21 cellular contexts compared by ENCODE assay signal in genomic region chr12:13371367-13371766, GRCh38.
DNase-seq lines count a peak whose midpoint lies in the region; ATAC-seq, FAIRE-seq and TF ChIP-seq lines count a peak whose summit lies in the region.
"Had no signal": no experiment of that assay in that cellular context is flagged by ENCODE, and none has a peak within 500 bp of the region (broad histone marks: within the 10 kb centered on the region; RNA-seq: fewer than 3 reads in every experiment).

No MANE protein-coding gene starts in this region.

- DNase-seq in Calu3, result no peak
- no peak for DNase-seq in bronchial epithelial cell (ENCODE audit: low read depth)
- no peak for DNase-seq in memory B cell (ENCODE audit: low spot score in 2 of 2)
- DNase-seq in activated CD8-positive, alpha-beta memory T cell treated with anti-CD3 and anti-CD28 coated beads, Interleukin-2, amount 50 U/mL, for 4 hours, result no peak
- DNase-seq in GF-D8 (lab: John Stamatoyannopoulos, UW), result no peak
- no peak for DNase-seq in hepatic stellate cell (ENCODE audit: low spot score)
- DNase-seq: 8988T; ACHN; AML-193; BE2C; CD4-positive, alpha-beta T cell; CD8-positive, alpha-beta memory T cell; DMS53; H9 had no signal

- no peaks in the 10 kb centered on the region for H3K9me2 ChIP-seq in OCI-LY1 (ENCODE audit: low read depth, low read length)

- no peak overlapping the region; the same call in 1 of the 2 replicates for H3K4me2 ChIP-seq in OCI-LY1 (ENCODE audit: low read length)
- H3K4me2 ChIP-seq: A549; BLaER1 treated with 17β-estradiol and CSF1 and Interleukin-3, amounts not matched to agents 10 nM and 100 nM; GM23338 had no signal

- no peaks in the 10 kb centered on the region for H3K36me3 ChIP-seq in OCI-LY1 (ENCODE audit: insufficient read depth, low read length)
- no peaks in the 10 kb centered on the region for H3K36me3 ChIP-seq in bronchial epithelial cell (ENCODE audit: control insufficient read depth, insufficient read depth, low read length)
- H3K36me3 ChIP-seq: BE2C; BLaER1 treated with 17β-estradiol and CSF1 and Interleukin-3, amounts not matched to agents 10 nM and 100 nM had no signal

- H3K36me3 Mint-ChIP-seq in Calu3 (ENCODE audit: insufficient read depth, unreplicated experiment), result no peaks in the 10 kb centered on the region
- no peaks in the 10 kb centered on the region for H3K36me3 Mint-ChIP-seq in memory B cell
- H3K36me3 Mint-ChIP-seq: CD14-positive monocyte; CD8-positive, alpha-beta memory T cell had no signal

- no peaks in the 10 kb centered on the region for H3F3A ChIP-seq in OCI-LY1 (ENCODE audit: insufficient read depth, low read length)

- peak; percentile 23 for FAIRE-seq in bronchial epithelial cell (lab: Jason Lieb, UNC)
- FAIRE-seq: A549, GM12892 had no signal

- TF ChIP-seq CTCF in Calu3 (IDR thresholded peaks at IDR 0.05; ENCODE audit: unreplicated experiment) (no peak), OCI-LY1 (IDR thresholded peaks at IDR 0.05; ENCODE audit: low read length) (no peak), bronchial epithelial cell (IDR thresholded peaks at IDR 0.05; ENCODE audit: insufficient read depth, low read length, severe bottlenecking) (no peak)

- CTCF ChIA-PET in Calu3 (lab: Charles Lee), result interaction anchor here (1.0 to 1.2 kb wide), 2 partner anchors 9 to 15 kb away, joined by 3 to 7 read pairs; no protein-coding TSS in a partner anchor

- peak overlapping the region; percentile 99 for H3K27ac ChIP-seq in OCI-LY1 (ENCODE audit: low read depth, low read length, poor library complexity, severe bottlenecking)
- H3K27ac ChIP-seq: A549; BLaER1 treated with 17β-estradiol and CSF1 and Interleukin-3, amounts not matched to agents 10 nM and 100 nM had no signal

- H3K4me1 Mint-ChIP-seq in Calu3 (ENCODE audit: low read depth, unreplicated experiment) (peaks cover 50% of the 10 kb centered on the region), memory B cell (peaks cover 6% of the 10 kb centered on the region)
- H3K4me1 Mint-ChIP-seq: CD14-positive monocyte; CD8-positive, alpha-beta memory T cell; GM23338 had no signal

- peak; percentile 53 for ATAC-seq in memory B cell (ENCODE audit: low read depth)
- ATAC-seq: A549, GM23338, HCT116 had no signal

- intact Hi-C loops in Calu3 (cut with micrococcal nuclease; ENCODE audit: unreplicated experiment), result no loop called here

- no peaks in the 10 kb centered on the region for H3K9me3 ChIP-seq in OCI-LY1 (ENCODE audit: low read length)
- H3K9me3 ChIP-seq: A549, BE2C had no signal

- H3K4me3 ChIP-seq in OCI-LY1 (ENCODE audit: low read depth, low read length, poor library complexity, severe bottlenecking) (no peak overlapping the region), bronchial epithelial cell (ENCODE audit: low read depth, low read length) (no peak overlapping the region)
- H3K4me3 ChIP-seq: A549; BLaER1 treated with 17β-estradiol and CSF1 and Interleukin-3, amounts not matched to agents 10 nM and 100 nM; GM23338 had no signal

- H3K79me2 ChIP-seq in OCI-LY1 (ENCODE audit: insufficient read depth, low read length), result no peaks in the 10 kb centered on the region

- no peaks in the 10 kb centered on the region for H4K20me1 ChIP-seq in OCI-LY1 (ENCODE audit: insufficient read depth, low read length)
- H4K20me1 ChIP-seq: BLaER1 treated with 17β-estradiol and CSF1 and Interleukin-3, amounts not matched to agents 10 nM and 100 nM had no signal

- peaks cover 56% of the 10 kb centered on the region for H3K4me1 ChIP-seq in OCI-LY1 (ENCODE audit: insufficient read depth, low read length, severe bottlenecking)
- H3K4me1 ChIP-seq: BE2C; BLaER1 treated with 17β-estradiol and CSF1 and Interleukin-3, amounts not matched to agents 10 nM and 100 nM had no signal

- H3K9me3 Mint-ChIP-seq in Calu3 (ENCODE audit: low read depth, unreplicated experiment) (peaks cover 2% of the 10 kb centered on the region), memory B cell (no peaks in the 10 kb centered on the region)
- H3K9me3 Mint-ChIP-seq: CD4-positive, alpha-beta T cell; CD8-positive, alpha-beta memory T cell; GM23338 had no signal

- H3K27me3 Mint-ChIP-seq in Calu3 (ENCODE audit: unreplicated experiment) (no peaks in the 10 kb centered on the region), memory B cell (no peaks in the 10 kb centered on the region)

- H2AFZ ChIP-seq in OCI-LY1 (ENCODE audit: low read length), result no peak overlapping the region
- H2AFZ ChIP-seq: GM23338 had no signal

- no TSS peak for BruUV-seq in Calu3 (replicated peaks; lab: Mats Ljungman, UMichigan)

- H3K27me3 ChIP-seq in OCI-LY1 (ENCODE audit: insufficient read depth, low read length) (no peaks in the 10 kb centered on the region), bronchial epithelial cell (ENCODE audit: control insufficient read depth, insufficient read depth, low read length) (no peaks in the 10 kb centered on the region)
- H3K27me3 ChIP-seq: BE2C; BLaER1 treated with 17β-estradiol and CSF1 and Interleukin-3, amounts not matched to agents 10 nM and 100 nM had no signal

- peak overlapping the region; percentile 14; the same call in 1 of the 2 replicates for H3K9ac ChIP-seq in OCI-LY1 (ENCODE audit: low read length)
- H3K9ac ChIP-seq: BLaER1 treated with 17β-estradiol and CSF1 and Interleukin-3, amounts not matched to agents 10 nM and 100 nM had no signal

- peak overlapping the region; percentile 43 for H3K27ac Mint-ChIP-seq in Calu3 (ENCODE audit: unreplicated experiment)
- no peak overlapping the region for H3K27ac Mint-ChIP-seq in memory B cell
- H3K27ac Mint-ChIP-seq: CD14-positive monocyte; CD4-positive, alpha-beta T cell; CD8-positive, alpha-beta memory T cell; GM23338; H9 had no signal

- H3K4me3 Mint-ChIP-seq in Calu3 (ENCODE audit: low read depth, unreplicated experiment), result no peak overlapping the region
- H3K4me3 Mint-ChIP-seq in memory B cell, result no peak overlapping the region
- H3K4me3 Mint-ChIP-seq: CD14-positive monocyte; CD4-positive, alpha-beta T cell; CD8-positive, alpha-beta memory T cell; GM23338; H9 had no signal
